Comparison of ENCODE assay signal across 1 cellular context in genomic region chr2:48257456-48257855, GRCh38.
TF ChIP-seq lines count a peak whose summit lies in the region.

No MANE protein-coding gene starts in this region.

TF ChIP-seq in A549, 52 proteins besides CTCF, POLR2A, EP300 and RAD21 (continued from another document):
- TF ChIP-seq USF2 (IDR thresholded peaks at IDR 0.05) (no peak), HMGXB4 (CRISPR knock-in tag; IDR thresholded peaks at IDR 0.05; ENCODE audit: borderline replicate concordance) (no peak)
